8 cellular contexts compared by ENCODE assay signal in genomic region chr13:52454825-52455676, GRCh38. TPM values are rescaled to one million over a fixed set of nuclear protein-coding genes. Genes with fewer than 3 reads are reported as not detected.
DNase-seq lines count a peak whose midpoint lies in the region; ATAC-seq and TF ChIP-seq lines count a peak whose summit lies in the region.

Gene CKAP2 (plus strand): TSS chr13:52455478. CDS start chr13:52455557, 79 bp downstream.

- peak within 1 kb of the TSS; percentile 95 for H3K4me3 Mint-ChIP-seq in chondrocyte (ENCODE audit: unreplicated experiment)

- H3K4me3 ChIP-seq in kidney epithelial cell (ENCODE audit: low read depth, low read length) = peak within 1 kb of the TSS; percentile 68

- peak; percentile 95 for DNase-seq in AG20443 (ENCODE audit: low spot score)
- peak; percentile 87 for DNase-seq in NCI-H510A (lab: John Stamatoyannopoulos, UW)
- peak; percentile 88 for DNase-seq in activated CD4-positive, alpha-beta T cell treated with anti-CD3 and anti-CD28 coated beads for 1 hour
- DNase-seq in chondrocyte (ENCODE audit: low spot score) = peak; percentile 95
- DNase-seq in kidney epithelial cell (ENCODE audit: low read depth) = peak; percentile 77
- DNase-seq in stimulated activated CD4-positive, alpha-beta T cell treated with anti-CD3 and anti-CD28 coated beads, Interleukin-15, amount 100 ng/mL, for 48 hours (ENCODE audit: low read depth in 2 of 2) = peak; percentile 89

- TF ChIP-seq CTCF in chondrocyte (IDR thresholded peaks at IDR 0.05) = no peak
- TF ChIP-seq CTCF in kidney epithelial cell (IDR thresholded peaks at IDR 0.05; ENCODE audit: insufficient read depth, low read length, poor library complexity, severe bottlenecking) = no peak

- peak; percentile 87 for TF ChIP-seq POLR2A in GM19099 (IDR thresholded peaks at IDR 0.05; ENCODE audit: extremely low read depth, insufficient read length, low read depth)

- peak; percentile 80 for ATAC-seq in HG03432 (IDR thresholded peaks at IDR 0.05; ENCODE audit: unreplicated experiment)

- peaks cover 40% of the 10 kb centered on the region for H3K4me1 Mint-ChIP-seq in chondrocyte (ENCODE audit: low read depth)

- no peaks in the 10 kb centered on the region for H3K27me3 ChIP-seq in kidney epithelial cell (ENCODE audit: control insufficient read depth, insufficient read depth, low read length)

- H3K27ac Mint-ChIP-seq in chondrocyte (ENCODE audit: unreplicated experiment) = peak within 1 kb of the TSS; percentile 96

- H3K36me3 ChIP-seq in kidney epithelial cell (ENCODE audit: control insufficient read depth, insufficient read depth, low read length) = no peaks in the 10 kb centered on the region

- H3K9me3 Mint-ChIP-seq in chondrocyte (ENCODE audit: low read depth) = no peaks in the 10 kb centered on the region

- no peaks in the 10 kb centered on the region for H3K27me3 Mint-ChIP-seq in chondrocyte (ENCODE audit: low read depth)

- H3K36me3 Mint-ChIP-seq in chondrocyte (ENCODE audit: low read depth) = peaks cover 3% of the 10 kb centered on the region

RNA-seq across cellular contexts. Expression of gene CKAP2, which starts in this region (rescaled TPM):
- total RNA-seq in chondrocyte (24.5 to 33.3 TPM (median 27.9 TPM) in 3 replicates), kidney epithelial cell (18.8 and 21.9 TPM in 2 replicates)

Comparison
In these comparisons a context has a peak if more than half of its experiments do, and no peak if none do; other contexts are left out.
1. Peak in every context shown above with its lines: DNase-seq, ATAC-seq and H3K4me3 ChIP-seq.